19 cellular contexts compared by ENCODE assay signal in genomic region chr3:189637755-189638154, GRCh38. TPM values are rescaled to one million over a fixed set of nuclear protein-coding genes. Genes with fewer than 3 reads are reported as not detected.
"Had no signal": no experiment of that assay in that cellular context is flagged by ENCODE, and none has a peak within 500 bp of the region (broad histone marks: within the 10 kb centered on the region; RNA-seq: fewer than 3 reads in every experiment).

No MANE protein-coding gene starts in this region.

- FAIRE-seq: TTC549 had no signal

- DNase-seq: activated CD4-positive, alpha-beta T cell treated with anti-CD3 and anti-CD28 coated beads, Interleukin-2, amount 50 U/mL, for 48 hours; activated naive CD4-positive, alpha-beta T cell; activated naive CD8-positive, alpha-beta T cell treated with anti-CD3 and anti-CD28 coated beads, Interleukin-2, amount 10 ng/mL, durations not matched to agents 7 days and 5 days; activated T-cell treated with anti-CD3 and anti-CD28 coated beads for 4 hours; amygdala; body of pancreas; foreskin fibroblast; left cardiac atrium; naive thymus-derived CD8-positive, alpha-beta T cell; psoas muscle; right cardiac atrium; stimulated activated naive CD8-positive, alpha-beta T cell treated with anti-CD3 and anti-CD28 coated beads, Interleukin-15, Interleukin-2, amounts not matched to agents 100 U/mL and 50 U/mL, for 24 hours; substantia nigra; uterus had no signal

- H3K36me3 ChIP-seq: tibial nerve, uterus had no signal

- H3K9me3 Mint-ChIP-seq: activated naive CD8-positive, alpha-beta T cell treated with anti-CD3 and anti-CD28 coated beads, Interleukin-2, amount 10 ng/mL, durations not matched to agents 7 days and 5 days; activated T-helper 17 cell treated with anti-CD3 and anti-CD28 coated beads, Interleukin-2, amount 50 U/mL, for 72 hours; naive thymus-derived CD8-positive, alpha-beta T cell had no signal

- H3K27me3 Mint-ChIP-seq: activated naive CD8-positive, alpha-beta T cell treated with anti-CD3 and anti-CD28 coated beads, Interleukin-2, amount 10 ng/mL, durations not matched to agents 7 days and 5 days; activated T-helper 17 cell treated with anti-CD3 and anti-CD28 coated beads, Interleukin-2, amount 50 U/mL, for 72 hours; naive thymus-derived CD8-positive, alpha-beta T cell had no signal

- H3K4me1 Mint-ChIP-seq: activated naive CD8-positive, alpha-beta T cell treated with anti-CD3 and anti-CD28 coated beads, Interleukin-2, amount 10 ng/mL, durations not matched to agents 7 days and 5 days; activated T-helper 17 cell treated with anti-CD3 and anti-CD28 coated beads, Interleukin-2, amount 50 U/mL, for 72 hours had no signal

- H3K27ac ChIP-seq: body of pancreas, epithelial cell of prostate, hepatocyte, psoas muscle, tibial nerve, uterus had no signal

- H3K27ac Mint-ChIP-seq: activated naive CD8-positive, alpha-beta T cell treated with anti-CD3 and anti-CD28 coated beads, Interleukin-2, amount 10 ng/mL, durations not matched to agents 7 days and 5 days; activated T-helper 17 cell treated with anti-CD3 and anti-CD28 coated beads, Interleukin-2, amount 50 U/mL, for 72 hours; naive thymus-derived CD8-positive, alpha-beta T cell had no signal

- H3K9me3 ChIP-seq: body of pancreas, psoas muscle, tibial nerve, uterus had no signal

- H3K36me3 Mint-ChIP-seq: activated naive CD8-positive, alpha-beta T cell treated with anti-CD3 and anti-CD28 coated beads, Interleukin-2, amount 10 ng/mL, durations not matched to agents 7 days and 5 days; naive thymus-derived CD8-positive, alpha-beta T cell had no signal

- H3K4me1 ChIP-seq: body of pancreas, tibial nerve, uterus had no signal

- H3K4me3 Mint-ChIP-seq: activated naive CD8-positive, alpha-beta T cell treated with anti-CD3 and anti-CD28 coated beads, Interleukin-2, amount 10 ng/mL, durations not matched to agents 7 days and 5 days; activated T-helper 17 cell treated with anti-CD3 and anti-CD28 coated beads, Interleukin-2, amount 50 U/mL, for 72 hours; naive thymus-derived CD8-positive, alpha-beta T cell had no signal

- H3K79me2 ChIP-seq: hepatocyte had no signal

- H2AFZ ChIP-seq: hepatocyte had no signal

- H3K4me2 ChIP-seq: hepatocyte had no signal

- H3K4me3 ChIP-seq: body of pancreas, hepatocyte, psoas muscle, tibial nerve, uterus had no signal

- H3K27me3 ChIP-seq: body of pancreas, hepatocyte, tibial nerve, uterus had no signal

RNA-seq across cellular contexts. Expression of gene TP63, which starts 6.6 kb away (rescaled TPM):
- total RNA-seq: body of pancreas; naive thymus-derived CD8-positive, alpha-beta T cell had no signal
- polyA plus RNA-seq: naive thymus-derived CD8-positive, alpha-beta T cell had no signal
